In genomic region chr4:139242511-139243051, GRCh38 we compare ENCODE assay signal across 1 cellular context.
A peak's percentile ranks its signal among the peaks of the same experiment; 100 is the strongest.
TF ChIP-seq lines count a peak whose summit lies in the region.

No MANE protein-coding gene starts in this region.

TF ChIP-seq in HepG2, 621 proteins besides CTCF, POLR2A, EP300 and RAD21:
- TF ChIP-seq TAF1 (CRISPR knock-in tag; IDR thresholded peaks at IDR 0.05) (no peak), ZBTB26 (CRISPR knock-in tag; IDR thresholded peaks at IDR 0.05; ENCODE audit: borderline replicate concordance) (peak; percentile 64; the same call in 1 of the 2 replicates), PATZ1 (CRISPR knock-in tag; IDR thresholded peaks at IDR 0.05) (0 out of 2 replicates have a peak, but pooled peaks have one; percentile 25)
